Comparison of ENCODE assay signal across 37 cellular contexts in genomic region chr20:23289724-23290395, GRCh38.
"Had no signal": no experiment of that assay in that cellular context is flagged by ENCODE, and none has a peak within 500 bp of the region (broad histone marks: within the 10 kb centered on the region; RNA-seq: fewer than 3 reads in every experiment).

No MANE protein-coding gene starts in this region.

- DNase-seq: activated B cell treated with CpG ODN at 0.5 μM for 24 hours; activated CD4-positive, alpha-beta memory T cell treated with anti-CD3 and anti-CD28 coated beads for 36 hours; activated CD4-positive, alpha-beta T cell treated with anti-CD3 and anti-CD28 coated beads for 4 hours; activated CD4-positive, alpha-beta T cell treated with anti-CD3 and anti-CD28 coated beads, Interleukin-2, amount 50 U/mL, for 1 hour; activated CD4-positive, CD25-positive, alpha-beta regulatory T cell treated with anti-CD3 and anti-CD28 coated beads, Interleukin-2, amount 50 U/mL, for 72 hours; activated CD8-positive, alpha-beta memory T cell treated with anti-CD3 and anti-CD28 coated beads, Interleukin-2, amount 50 U/mL, for 4 hours; activated gamma-delta T cell treated with Interleukin-2 at 50 U/mL for 16 hours; activated naive CD4-positive, alpha-beta T cell treated with anti-CD3 and anti-CD28 coated beads for 36 hours; activated naive CD8-positive, alpha-beta T cell treated with anti-CD3 and anti-CD28 coated beads, Interleukin-2, amount 50 U/mL, for 24 hours; activated T-cell treated with anti-CD3 and anti-CD28 coated beads for 4 hours; activated T-cell treated with anti-CD3 and anti-CD28 coated beads, Interleukin-2, amount 50 U/mL, for 4 hours; anterior cingulate cortex; central memory CD4-positive, alpha-beta T cell; MM.1S; NCI-H1048; NCI-H1436 treated with DMSO at 0.1 percent for 48 hours; NCI-H1694 treated with DMSO at 0.1 percent for 48 hours; NCI-H2029; NCI-H2171; NCI-H510A; NCI-H526; NCI-H748 treated with DMSO at 0.1 percent for 48 hours; NK-92 treated with Interleukin-12 subunit alpha and Interleukin-12 subunit beta, amount 100 ng/mL, for 24 hours; PC-9; Right ventricle myocardium superior; SW 1271; T-helper 1 cell; T-helper 2 cell; T-helper 9 cell had no signal

- H3K4me2 ChIP-seq: KMS-11, PC-9 had no signal

- ATAC-seq: activated naive CD8-positive, alpha-beta T cell treated with anti-CD3 and anti-CD28 coated beads, Interleukin-2, amount 50 U/mL, for 24 hours; activated T-cell treated with anti-CD3 and anti-CD28 coated beads, Interleukin-2, amount 50 U/mL, for 4 hours had no signal

- H3K27ac Mint-ChIP-seq: activated B cell treated with CpG ODN at 0.5 μM for 24 hours; activated CD4-positive, alpha-beta memory T cell treated with anti-CD3 and anti-CD28 coated beads for 36 hours; activated naive CD4-positive, alpha-beta T cell treated with anti-CD3 and anti-CD28 coated beads for 36 hours; activated naive CD8-positive, alpha-beta T cell; activated naive CD8-positive, alpha-beta T cell treated with anti-CD3 and anti-CD28 coated beads, Interleukin-2, amount 50 U/mL, for 24 hours; activated T-helper 1 cell treated with anti-CD3 and anti-CD28 coated beads, Interleukin-12 subunit alpha, Interleukin-12 subunit beta, Interleukin-2, Interleukin-4 antibody, amounts not matched to agents 30 ng/mL and 10 ng/mL and 1 ng/mL, durations not matched to agents 14 hours and 24 hours and 36 hours; brain had no signal

- H3K36me3 Mint-ChIP-seq: activated CD4-positive, alpha-beta memory T cell treated with anti-CD3 and anti-CD28 coated beads for 36 hours; activated naive CD8-positive, alpha-beta T cell; brain had no signal

- H3K27ac ChIP-seq: KMS-11, PC-9, RWPE1, VCaP had no signal

- FAIRE-seq: bronchial epithelial cell, RCC 7860 had no signal

- H3K4me1 Mint-ChIP-seq: activated B cell treated with CpG ODN at 0.5 μM for 24 hours; activated naive CD8-positive, alpha-beta T cell treated with anti-CD3 and anti-CD28 coated beads, Interleukin-2, amount 50 U/mL, for 24 hours; brain had no signal

- H3K9me3 Mint-ChIP-seq: activated B cell treated with CpG ODN at 0.5 μM for 24 hours; activated CD4-positive, alpha-beta memory T cell treated with anti-CD3 and anti-CD28 coated beads for 36 hours; activated naive CD4-positive, alpha-beta T cell treated with anti-CD3 and anti-CD28 coated beads for 36 hours; activated naive CD8-positive, alpha-beta T cell treated with anti-CD3 and anti-CD28 coated beads, Interleukin-2, amount 50 U/mL, for 24 hours; activated T-cell treated with anti-CD3 and anti-CD28 coated beads, Interleukin-2, amount 50 U/mL, for 4 hours; activated T-helper 1 cell treated with anti-CD3 and anti-CD28 coated beads, Interleukin-12 subunit alpha, Interleukin-12 subunit beta, Interleukin-2, Interleukin-4 antibody, amounts not matched to agents 30 ng/mL and 10 ng/mL and 1 ng/mL, durations not matched to agents 14 hours and 24 hours and 36 hours had no signal

- H3K4me3 Mint-ChIP-seq: activated B cell treated with CpG ODN at 0.5 μM for 24 hours; activated CD4-positive, alpha-beta memory T cell treated with anti-CD3 and anti-CD28 coated beads for 36 hours; activated naive CD4-positive, alpha-beta T cell treated with anti-CD3 and anti-CD28 coated beads for 36 hours; activated naive CD8-positive, alpha-beta T cell; activated naive CD8-positive, alpha-beta T cell treated with anti-CD3 and anti-CD28 coated beads, Interleukin-2, amount 50 U/mL, for 24 hours; activated T-cell treated with anti-CD3 and anti-CD28 coated beads, Interleukin-2, amount 50 U/mL, for 4 hours; activated T-helper 1 cell treated with anti-CD3 and anti-CD28 coated beads, Interleukin-12 subunit alpha, Interleukin-12 subunit beta, Interleukin-2, Interleukin-4 antibody, amounts not matched to agents 30 ng/mL and 10 ng/mL and 1 ng/mL, durations not matched to agents 14 hours and 24 hours and 36 hours; brain had no signal

- H3K4me3 ChIP-seq: PC-9 had no signal
